ENCODE assay signal across 17 cellular contexts in the genomic region with DNA sequence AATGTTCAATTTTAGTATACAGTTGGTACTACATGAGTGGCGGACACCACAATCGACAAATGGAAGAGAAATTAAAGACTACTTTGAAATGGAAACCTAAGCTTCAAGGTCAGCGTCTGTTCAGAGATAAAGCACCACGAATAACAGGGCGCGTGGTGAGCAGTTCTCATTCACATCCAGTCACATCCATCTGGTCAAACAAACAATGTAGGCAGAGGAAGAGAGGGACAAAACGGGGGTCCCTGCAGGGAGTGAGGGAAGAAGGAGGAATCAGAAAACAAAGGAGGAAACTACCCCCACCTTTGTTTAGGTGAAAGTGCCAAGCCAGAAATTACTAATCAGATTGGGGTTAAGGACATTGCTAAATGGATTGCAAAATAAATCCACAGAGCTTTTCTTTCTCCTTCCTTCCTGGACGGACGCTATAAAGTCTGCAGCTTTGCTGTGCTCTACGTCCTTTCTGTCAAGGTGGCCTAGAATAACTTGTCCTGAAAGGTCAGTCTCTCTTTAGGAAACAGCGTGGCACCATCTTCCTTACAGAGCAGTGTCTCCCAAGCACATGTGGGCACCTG.
DNase-seq lines count a peak whose midpoint lies in the region; ATAC-seq, FAIRE-seq and TF ChIP-seq lines count a peak whose summit lies in the region.
"Had no signal": no experiment of that assay in that cellular context is flagged by ENCODE, and none has a peak within 500 bp of the region (broad histone marks: within the 10 kb centered on the region; RNA-seq: fewer than 3 reads in every experiment).

No MANE protein-coding gene starts in this region.

- H3K9ac ChIP-seq in BLaER1 (no peak overlapping the region), HUES48 (ENCODE audit: low read depth, low read length) (no peak overlapping the region), H1 (replicated peaks in 1 of 4; ENCODE audit: extremely low read depth in 1 of 4, low read depth in 3 of 4, low read length in 3 of 4) (0 out of 7 replicates have a peak overlapping the region, but pooled peaks of 1 of the 4 experiments have one; percentile 14), mesendoderm (ENCODE audit: low read length) (no peak overlapping the region)

- H3K79me2 ChIP-seq in H1 (ENCODE audit: control insufficient read depth in 1 of 2, insufficient read depth in 2 of 2, low read length in 2 of 2) (no peaks in the 10 kb centered on the region), mesendoderm (ENCODE audit: control insufficient read depth, insufficient read depth, low read length) (no peaks in the 10 kb centered on the region)

- no peak overlapping the region for H2BK12ac ChIP-seq in H1 (ENCODE audit: low read depth, low read length)

- H3K18ac ChIP-seq in H1 (ENCODE audit: extremely low read depth, low read length) (no peak overlapping the region; the same call in 1 of the 2 replicates), mesendoderm (ENCODE audit: low read length) (no peak overlapping the region)

- no peaks in the 10 kb centered on the region for H3K27me3 Mint-ChIP-seq in CD4-positive, alpha-beta T cell

- H4K20me1 ChIP-seq in BLaER1 (no peaks in the 10 kb centered on the region), H1 (replicated peaks in 1 of 2; ENCODE audit: control insufficient read depth in 1 of 2, insufficient read depth in 2 of 2, low read length in 2 of 2) (no peaks in the 10 kb centered on the region)

- TF ChIP-seq CTCF in H1 (IDR thresholded peaks at IDR 0.05; ENCODE audit: control extremely low read depth in 1 of 3, insufficient read depth in 1 of 3, low read depth in 1 of 3, low read length in 3 of 3) (no peak), breast epithelium (IDR thresholded peaks at IDR 0.05) (no peak)
- TF ChIP-seq CTCF in CD4-positive, alpha-beta T cell (IDR thresholded peaks at IDR 0.05), result no peak

- H4K5ac ChIP-seq in H1 (ENCODE audit: insufficient read length, low read depth, low read length) (no peak overlapping the region), mesendoderm (ENCODE audit: low read length) (no peak overlapping the region)

- H3K27ac Mint-ChIP-seq in CD4-positive, alpha-beta T cell, result no peak overlapping the region

- no peaks in the 10 kb centered on the region for H3K9me3 Mint-ChIP-seq in CD4-positive, alpha-beta T cell

- no peak overlapping the region; the same call in 1 of the 2 replicates for H4K8ac ChIP-seq in H1 (ENCODE audit: extremely low read depth, insufficient read depth, low read length)
- H4K8ac ChIP-seq in mesendoderm (ENCODE audit: low read depth, low read length), result no peak overlapping the region

- H3K9me3 ChIP-seq in BLaER1, result 0 out of 2 replicates have a peak, but pooled peaks cover 3% of the 10 kb centered on the region
- H3K9me3 ChIP-seq in HUES48 (ENCODE audit: control insufficient read depth, insufficient read depth, low read length), result no peaks in the 10 kb centered on the region
- H3K9me3 ChIP-seq in H1 (ENCODE audit: insufficient read depth in 2 of 2, low read depth in 1 of 2, low read length in 1 of 2), result no peaks in the 10 kb centered on the region
- no peaks in the 10 kb centered on the region for H3K9me3 ChIP-seq in CD4-positive, alpha-beta T cell (ENCODE audit: control insufficient read depth, low read length)
- no peaks in the 10 kb centered on the region for H3K9me3 ChIP-seq in breast epithelium
- H3K9me3 ChIP-seq: HAP-1 had no signal

- TF ChIP-seq EP300 in H1 (IDR thresholded peaks at IDR 0.05; ENCODE audit: borderline replicate concordance in 1 of 2, low read depth in 2 of 2, low read length in 2 of 2), result no peak

- H3K4ac ChIP-seq in H1 (replicated peaks; ENCODE audit: insufficient read length, low read depth, low read length) (no peak overlapping the region), mesendoderm (ENCODE audit: low read depth, low read length) (no peak overlapping the region)

- H2BK5ac ChIP-seq in H1 (ENCODE audit: low read depth, low read length), result no peak overlapping the region
- no peak overlapping the region for H2BK5ac ChIP-seq in mesendoderm (ENCODE audit: low read length)

- no peak overlapping the region for H2BK20ac ChIP-seq in H1 (ENCODE audit: low read length)

- H3K27me3 ChIP-seq in BLaER1, result no peaks in the 10 kb centered on the region
- no peaks in the 10 kb centered on the region for H3K27me3 ChIP-seq in HUES48 (ENCODE audit: control insufficient read depth, insufficient read depth, low read length)
- H3K27me3 ChIP-seq in H1 (replicated peaks in 1 of 4; ENCODE audit: control insufficient read depth in 3 of 4, extremely low read depth in 1 of 4, insufficient read depth in 3 of 4, low read length in 3 of 4), result no peaks in the 10 kb centered on the region
- H3K27me3 ChIP-seq in mesendoderm (ENCODE audit: insufficient read depth, low read length, poor library complexity), result no peaks in the 10 kb centered on the region
- no peaks in the 10 kb centered on the region for H3K27me3 ChIP-seq in CD4-positive, alpha-beta T cell (ENCODE audit: control insufficient read depth, insufficient read depth, low read length)
- no peaks in the 10 kb centered on the region for H3K27me3 ChIP-seq in breast epithelium

- TF ChIP-seq RAD21 in H1 (IDR thresholded peaks at IDR 0.05 in 1 of 2, conservative IDR thresholded peaks at IDR 0.05 in 1 of 2; ENCODE audit: low read depth in 2 of 2, low read length in 2 of 2), result no peak

- no peak overlapping the region for H3K4me3 ChIP-seq in BLaER1
- no peak overlapping the region for H3K4me3 ChIP-seq in HUES48 (ENCODE audit: low read depth, low read length)
- no peak overlapping the region for H3K4me3 ChIP-seq in H1 (ENCODE audit: extremely low read depth in 1 of 4, insufficient read depth in 2 of 4, low read depth in 3 of 4, low read length in 4 of 4)
- H3K4me3 ChIP-seq in mesendoderm (ENCODE audit: low read length), result no peak overlapping the region
- H3K4me3 ChIP-seq in breast epithelium, result no peak overlapping the region
- H3K4me3 ChIP-seq: HAP-1 had no signal

- H3K56ac ChIP-seq in H1 (replicated peaks; ENCODE audit: insufficient read length, low read depth, low read length) (no peak overlapping the region), mesendoderm (ENCODE audit: low read length) (peak overlapping the region; percentile 49)

- H3K36me3 ChIP-seq in BLaER1 (peaks cover 95% of the 10 kb centered on the region), HUES48 (ENCODE audit: control insufficient read depth, insufficient read depth, low read length) (no peaks in the 10 kb centered on the region), H1 (ENCODE audit: control insufficient read depth in 2 of 4, insufficient read depth in 4 of 4, low read length in 3 of 4) (no peaks in the 10 kb centered on the region), mesendoderm (ENCODE audit: control insufficient read depth, insufficient read depth, low read length) (no peaks in the 10 kb centered on the region), breast epithelium (no peaks in the 10 kb centered on the region)
- H3K36me3 ChIP-seq: HAP-1 had no signal

- TF ChIP-seq POLR2A in H1 (IDR thresholded peaks at IDR 0.05; ENCODE audit: control extremely low read depth in 1 of 2, low read depth in 2 of 2, low read length in 2 of 2) (no peak), breast epithelium (IDR thresholded peaks at IDR 0.05) (no peak)

- H2BK15ac ChIP-seq in H1 (ENCODE audit: low read length) (no peak overlapping the region), mesendoderm (replicated peaks; ENCODE audit: low read depth) (no peak overlapping the region)

- no peak overlapping the region for H4K91ac ChIP-seq in H1 (replicated peaks; ENCODE audit: insufficient read length, low read length)

- intact Hi-C loops in CD4-positive, alpha-beta T cell (cut with DNase I, micrococcal nuclease), result no loop called here
- intact Hi-C loops in breast epithelium (cut with DNase I; ENCODE audit: low total_unique reads), result no loop called here

- no peak for ATAC-seq in CD4-positive, alpha-beta T cell (ENCODE audit: poor library complexity)
- ATAC-seq: PC-3 had no signal

- H3K23ac ChIP-seq in H1 (ENCODE audit: insufficient read length) (no peak overlapping the region), mesendoderm (ENCODE audit: low read length) (no peak overlapping the region)

- no peak overlapping the region for H3K14ac ChIP-seq in H1 (ENCODE audit: insufficient read length)

- no peaks in the 10 kb centered on the region for H3K36me3 Mint-ChIP-seq in CD4-positive, alpha-beta T cell (ENCODE audit: low read depth)

- no peaks in the 10 kb centered on the region for H3K4me1 Mint-ChIP-seq in CD4-positive, alpha-beta T cell (ENCODE audit: low read depth)

- H2BK120ac ChIP-seq in H1 (replicated peaks; ENCODE audit: low read depth, low read length), result no peak overlapping the region
- no peak overlapping the region for H2BK120ac ChIP-seq in mesendoderm (ENCODE audit: low read depth, low read length)

- CTCF ChIA-PET in H1 (lab: Charles Lee; ENCODE audit: partially characterized antibody), result interaction anchor here (0.8 to 1.7 kb wide), 5 partner anchors 8 to 121 kb away, joined by 3 to 6 read pairs (median 3); no protein-coding TSS in a partner anchor
- CTCF ChIA-PET in CD4-positive, alpha-beta T cell (lab: Charles Lee), result no interaction called here

- POLR2A ChIA-PET in H1 (lab: Charles Lee; ENCODE audit: partially characterized antibody), result interaction anchor here (1.4 kb wide), 1 partner anchor 30 kb away, joined by 3 read pairs; no protein-coding TSS in a partner anchor
- POLR2A ChIA-PET in CD4-positive, alpha-beta T cell (lab: Charles Lee), result interaction anchor here (0.6 kb wide), 1 partner anchor 22 kb away, joined by 3 read pairs; no protein-coding TSS in a partner anchor

- H3K4me3 Mint-ChIP-seq in CD4-positive, alpha-beta T cell, result no peak overlapping the region

- peak overlapping the region; percentile 76 for H2AFZ ChIP-seq in H1 (ENCODE audit: low read length)

- no peaks in the 10 kb centered on the region for H3K79me1 ChIP-seq in H1 (ENCODE audit: low read depth, low read length)
- no peaks in the 10 kb centered on the region for H3K79me1 ChIP-seq in mesendoderm (ENCODE audit: low read length)

- H3K27ac ChIP-seq in BLaER1, result peak overlapping the region; percentile 94; the same call in 1 of the 2 replicates
- peak overlapping the region; percentile 7 for H3K27ac ChIP-seq in HUES48 (ENCODE audit: low read depth, low read length)
- no peak overlapping the region for H3K27ac ChIP-seq in H1 (ENCODE audit: low read depth, low read length)
- no peak overlapping the region for H3K27ac ChIP-seq in mesendoderm (ENCODE audit: low read depth, low read length)
- H3K27ac ChIP-seq in CD4-positive, alpha-beta T cell (ENCODE audit: low read depth, low read length), result no peak overlapping the region
- H3K27ac ChIP-seq in breast epithelium, result no peak overlapping the region
- H3K27ac ChIP-seq: C4-2B, RWPE1 had no signal

- H3K4me1 ChIP-seq in BLaER1 (peaks cover 54% of the 10 kb centered on the region), HUES48 (ENCODE audit: control insufficient read depth, insufficient read depth, low read length) (peaks cover 9% of the 10 kb centered on the region), H1 (replicated peaks in 1 of 4; ENCODE audit: control insufficient read depth in 3 of 4, insufficient read depth in 4 of 4, low read length in 3 of 4) (peaks cover 0 to 5% (median under 1%) of the 10 kb centered on the region in 4 experiments; a peak in 3 of 7 replicates), mesendoderm (ENCODE audit: control insufficient read depth, low read depth, low read length) (no peaks in the 10 kb centered on the region), breast epithelium (no peaks in the 10 kb centered on the region)
- H3K4me1 ChIP-seq: HAP-1 had no signal

- peak; percentile 19 for FAIRE-seq in H1 (lab: Jason Lieb, UNC)
- FAIRE-seq: G401.6 had no signal

- 57% methylated on average over 11 of the region's 11 CpGs; no CpG with 5 or more reads in 1 of the 2 experiments for WGBS in H1 (ENCODE audit: extremely low coverage in 1 of 2, insufficient coverage in 1 of 2, insufficient read length in 1 of 2, insufficient replicate concordance in 2 of 2, low coverage in 1 of 2, low lambda C conversion rate in 2 of 2, missing lambda C conversion rate in 1 of 2), 2 experiments
- no CpG with 5 or more reads among the region's 11 CpGs for WGBS in mesendoderm (ENCODE audit: extremely low coverage, insufficient coverage, low lambda C conversion rate)

- DNase-seq in H1 (ENCODE audit: low read depth in 1 of 2, low spot score in 2 of 2) (no peak), mesendoderm (no peak), D341Med (ENCODE audit: low spot score) (no peak), breast epithelium (ENCODE audit: low spot score in 2 of 2) (no peak), DMS53 (lab: John Stamatoyannopoulos, UW) (no peak)
- no peak for DNase-seq in CD4-positive, alpha-beta T cell
- DNase-seq: DMS 273 treated with DMSO at 0.1 percent for 48 hours, KBM-7, NCI-H1930, NCI-H526, PC-3 had no signal

- H2AK5ac ChIP-seq in H1 (ENCODE audit: low read depth, low read length), result no peak overlapping the region
- no peak overlapping the region for H2AK5ac ChIP-seq in mesendoderm (ENCODE audit: low read length)

- H3K4me2 ChIP-seq in BLaER1, result 0 out of 2 replicates have a peak overlapping the region, but pooled peaks have one; percentile 3
- H3K4me2 ChIP-seq in H1 (ENCODE audit: insufficient read depth in 1 of 2, low read depth in 2 of 2, low read length in 2 of 2), result 0 out of 4 replicates have a peak overlapping the region, but pooled peaks have one; percentile 1 to 20
- no peak overlapping the region for H3K4me2 ChIP-seq in mesendoderm (ENCODE audit: low read length)

- no peaks in the 10 kb centered on the region for H3K23me2 ChIP-seq in H1 (ENCODE audit: low read depth, low read length)

Comparison
In these comparisons a context has a peak if more than half of its experiments do, and no peak if none do; other contexts are left out.
1. H3K27ac ChIP-seq: peak in BLaER1 (single experiment) and HUES48 (single experiment); none in H1 (single experiment), mesendoderm (single experiment), CD4-positive, alpha-beta T cell (single experiment) and breast epithelium (0 of 2).